In the genomic region with DNA sequence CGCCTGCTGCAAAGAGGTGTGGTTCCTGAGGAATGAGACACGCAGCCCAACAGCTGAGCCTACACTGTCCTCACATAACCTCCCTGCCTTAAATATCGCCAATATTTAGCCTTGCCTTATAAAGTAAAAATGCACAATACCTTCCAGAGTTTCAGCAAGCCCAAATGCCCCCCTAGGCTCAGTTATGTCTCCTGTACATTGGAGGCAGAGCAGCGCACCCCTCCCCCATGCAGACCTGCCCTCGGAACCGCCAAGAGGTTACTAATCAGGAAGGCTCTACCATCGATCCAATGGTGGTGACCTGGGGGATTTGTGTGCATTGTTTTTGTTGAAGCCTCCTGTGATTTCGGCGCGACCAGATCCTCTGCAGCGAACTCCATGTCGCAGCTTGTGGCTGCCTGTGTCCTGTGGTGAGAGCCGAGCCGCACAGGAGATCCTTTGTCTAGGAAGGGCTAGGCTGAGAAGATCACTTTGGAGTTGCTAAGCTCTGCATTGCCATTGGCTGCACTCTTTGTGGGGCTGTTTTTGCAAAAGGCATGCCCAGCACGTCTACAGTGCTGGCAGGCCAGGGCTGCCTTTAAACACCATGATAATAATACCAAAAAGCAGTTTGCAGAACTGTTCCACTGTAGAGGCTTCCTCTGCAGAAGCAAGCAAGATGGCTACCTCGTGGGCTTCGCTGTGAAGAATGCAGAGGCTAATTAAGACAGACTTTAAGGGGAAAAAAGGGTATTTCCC, we compare ENCODE assay signal across 8 cellular contexts. TPM values are rescaled to one million over a fixed set of nuclear protein-coding genes. Genes with fewer than 3 reads are reported as not detected.
DNase-seq lines count a peak whose midpoint lies in the region; ATAC-seq and TF ChIP-seq lines count a peak whose summit lies in the region.

No MANE protein-coding gene starts in this region.

- no peaks in the 10 kb centered on the region for H3K27me3 ChIP-seq in PC-9 (ENCODE audit: insufficient read depth, low read depth)

- H3K4me2 ChIP-seq in PC-9: peak overlapping the region; percentile 83

- H3K4me3 ChIP-seq in Jurkat, Clone E6-1 (ENCODE audit: low read length): peak overlapping the region; percentile 55
- peak overlapping the region; percentile 53 for H3K4me3 ChIP-seq in PC-9
- peak overlapping the region; percentile 48 for H3K4me3 ChIP-seq in fibroblast of villous mesenchyme (ENCODE audit: low read depth, low read length)

- CTCF ChIA-PET in PC-9 (lab: Charles Lee): no interaction called here

- H3K27ac ChIP-seq in PC-9: no peak overlapping the region

- H3K27me3 Mint-ChIP-seq in activated T-helper 2 cell treated with anti-CD3 and anti-CD28 coated beads, Interferon-gamma antibody, Interleukin-2, Interleukin-4, amounts not matched to agents 10 μg/mL and 5 μg/mL and 100 μg/mL, durations not matched to agents 14 hours and 24 hours and 36 hours (ENCODE audit: low read depth): no peaks in the 10 kb centered on the region
- no peaks in the 10 kb centered on the region for H3K27me3 Mint-ChIP-seq in natural killer cell treated with Interleukin-12 subunit alpha and Interleukin-12 subunit beta and Interleukin-15 and Interleukin-18, amount 100 ng/mL, for 72 hours

- H3F3A ChIP-seq in PC-9 (ENCODE audit: insufficient read depth, low read depth): 0 out of 2 replicates have a peak, but pooled peaks cover 2% of the 10 kb centered on the region

- peaks cover 26% of the 10 kb centered on the region for H3K4me1 Mint-ChIP-seq in activated T-helper 2 cell treated with anti-CD3 and anti-CD28 coated beads, Interferon-gamma antibody, Interleukin-2, Interleukin-4, amounts not matched to agents 10 μg/mL and 5 μg/mL and 100 μg/mL, durations not matched to agents 14 hours and 24 hours and 36 hours (ENCODE audit: low read depth)
- H3K4me1 Mint-ChIP-seq in natural killer cell treated with Interleukin-12 subunit alpha and Interleukin-12 subunit beta and Interleukin-15 and Interleukin-18, amount 100 ng/mL, for 72 hours (ENCODE audit: low read depth in 2 of 2): peaks cover 26 to 32% of the 10 kb centered on the region in 2 donors

- H4K20me1 ChIP-seq in PC-9 (ENCODE audit: insufficient read depth): no peaks in the 10 kb centered on the region

- POLR2A ChIA-PET in PC-9 (lab: Charles Lee; ENCODE audit: unreplicated experiment): interaction anchor here (0.8 to 1.0 kb wide), 2 partner anchors 40 to 43 kb away, joined by 5 to 8 read pairs; partner anchors contain the start of gene TET1

- ATAC-seq in GM21529 (IDR thresholded peaks at IDR 0.05; ENCODE audit: unreplicated experiment): peak; percentile 86
- peak; percentile 88 to 91 for ATAC-seq in natural killer cell treated with Interleukin-12 subunit alpha and Interleukin-12 subunit beta and Interleukin-15 and Interleukin-18, amount 100 ng/mL, for 72 hours

- H3K4me1 ChIP-seq in PC-9 (replicated peaks; ENCODE audit: insufficient read depth): peaks cover 11% of the 10 kb centered on the region

- H3K36me3 ChIP-seq in PC-9 (ENCODE audit: low read depth): no peaks in the 10 kb centered on the region

- H3K27ac Mint-ChIP-seq in activated T-helper 2 cell treated with anti-CD3 and anti-CD28 coated beads, Interferon-gamma antibody, Interleukin-2, Interleukin-4, amounts not matched to agents 10 μg/mL and 5 μg/mL and 100 μg/mL, durations not matched to agents 14 hours and 24 hours and 36 hours: peak overlapping the region; percentile 88
- peak overlapping the region; percentile 65 to 86 for H3K27ac Mint-ChIP-seq in natural killer cell treated with Interleukin-12 subunit alpha and Interleukin-12 subunit beta and Interleukin-15 and Interleukin-18, amount 100 ng/mL, for 72 hours

- peaks cover 6% of the 10 kb centered on the region for H3K36me3 Mint-ChIP-seq in activated T-helper 2 cell treated with anti-CD3 and anti-CD28 coated beads, Interferon-gamma antibody, Interleukin-2, Interleukin-4, amounts not matched to agents 10 μg/mL and 5 μg/mL and 100 μg/mL, durations not matched to agents 14 hours and 24 hours and 36 hours (ENCODE audit: low read depth)
- H3K36me3 Mint-ChIP-seq in natural killer cell treated with Interleukin-12 subunit alpha and Interleukin-12 subunit beta and Interleukin-15 and Interleukin-18, amount 100 ng/mL, for 72 hours: no peaks in the 10 kb centered on the region

- no TSS peak for BruUV-seq in PC-9 (replicated peaks; lab: Mats Ljungman, UMichigan)

- no peaks in the 10 kb centered on the region for H3K9me3 Mint-ChIP-seq in activated T-helper 2 cell treated with anti-CD3 and anti-CD28 coated beads, Interferon-gamma antibody, Interleukin-2, Interleukin-4, amounts not matched to agents 10 μg/mL and 5 μg/mL and 100 μg/mL, durations not matched to agents 14 hours and 24 hours and 36 hours
- H3K9me3 Mint-ChIP-seq in natural killer cell treated with Interleukin-12 subunit alpha and Interleukin-12 subunit beta and Interleukin-15 and Interleukin-18, amount 100 ng/mL, for 72 hours: no peaks in the 10 kb centered on the region

- peak overlapping the region; percentile 87 for H3K4me3 Mint-ChIP-seq in activated T-helper 2 cell treated with anti-CD3 and anti-CD28 coated beads, Interferon-gamma antibody, Interleukin-2, Interleukin-4, amounts not matched to agents 10 μg/mL and 5 μg/mL and 100 μg/mL, durations not matched to agents 14 hours and 24 hours and 36 hours (ENCODE audit: low read depth)
- peak overlapping the region; percentile 96 for H3K4me3 Mint-ChIP-seq in natural killer cell treated with Interleukin-12 subunit alpha and Interleukin-12 subunit beta and Interleukin-15 and Interleukin-18, amount 100 ng/mL, for 72 hours

- H3K79me2 ChIP-seq in PC-9 (ENCODE audit: low read depth): no peaks in the 10 kb centered on the region

- H3K9me2 ChIP-seq in PC-9 (ENCODE audit: insufficient read depth): no peaks in the 10 kb centered on the region

- TF ChIP-seq CTCF in PC-9 (conservative IDR thresholded peaks at IDR 0.05) (no peak), fibroblast of villous mesenchyme (IDR thresholded peaks at IDR 0.05; ENCODE audit: insufficient read depth, low read depth, low read length) (no peak)

- DNase-seq in DMS153 (lab: John Stamatoyannopoulos, UW) (peak; percentile 92), PC-9 (peak; percentile 57 to 67), fibroblast of villous mesenchyme (ENCODE audit: low read depth) (peak; percentile 74), stromal cell of bone marrow (ENCODE audit: low read depth) (peak; percentile 72)
- DNase-seq in Jurkat, Clone E6-1 (ENCODE audit: low read depth, low spot score): peak; percentile 92
- peak; percentile 52 for DNase-seq in activated T-helper 2 cell treated with anti-CD3 and anti-CD28 coated beads, Interferon-gamma antibody, Interleukin-2, Interleukin-4, amounts not matched to agents 10 μg/mL and 5 μg/mL and 100 μg/mL, durations not matched to agents 14 hours and 24 hours and 36 hours (ENCODE audit: low spot score)
- DNase-seq in natural killer cell treated with Interleukin-12 subunit alpha and Interleukin-12 subunit beta and Interleukin-15 and Interleukin-18, amount 100 ng/mL, for 72 hours (ENCODE audit: low spot score): peak; percentile 62

- intact Hi-C loops in PC-9 (cut with micrococcal nuclease; ENCODE audit: unreplicated experiment): loop anchor here (1.0 to 2.0 kb wide), 2 partner anchors 40 to 73 kb away; partner anchors contain the start of genes SLC25A16 and TET1
- intact Hi-C loops in activated T-helper 2 cell treated with anti-CD3 and anti-CD28 coated beads, Interferon-gamma antibody, Interleukin-2, Interleukin-4, amounts not matched to agents 10 μg/mL and 5 μg/mL and 100 μg/mL, durations not matched to agents 14 hours and 24 hours and 36 hours (cut with micrococcal nuclease): loop anchor here (1.0 to 5.0 kb wide), 2 partner anchors 40 to 122 kb away; partner anchors contain the start of genes CCAR1 and TET1

- H2AFZ ChIP-seq in PC-9: peak overlapping the region; percentile 77

- H3K9me3 ChIP-seq in PC-9 (ENCODE audit: insufficient read depth, low read depth): no peaks in the 10 kb centered on the region

RNA-seq across cellular contexts. Expression of gene TET1, which starts 40.1 kb away (rescaled TPM):
- 3.1 TPM for polyA plus RNA-seq in Jurkat, Clone E6-1 (2012; ENCODE audit: insufficient read depth, insufficient read length)
- 1.9 and 2.4 TPM in 2 replicates for total RNA-seq in PC-9 (2021)
- total RNA-seq in activated T-helper 2 cell treated with anti-CD3 and anti-CD28 coated beads, Interferon-gamma antibody, Interleukin-2, Interleukin-4, amounts not matched to agents 10 μg/mL and 5 μg/mL and 100 μg/mL, durations not matched to agents 14 hours and 24 hours and 36 hours: 1.5 and 1.6 TPM in 2 replicates
- total RNA-seq in fibroblast of villous mesenchyme: 8.4 and 9.5 TPM in 2 replicates
- under 1 TPM; 0.31 to 0.45 TPM for total RNA-seq in natural killer cell treated with Interleukin-12 subunit alpha and Interleukin-12 subunit beta and Interleukin-15 and Interleukin-18, amount 100 ng/mL, for 72 hours
